Comparison of ENCODE assay signal across 9 cellular contexts in the genomic region with DNA sequence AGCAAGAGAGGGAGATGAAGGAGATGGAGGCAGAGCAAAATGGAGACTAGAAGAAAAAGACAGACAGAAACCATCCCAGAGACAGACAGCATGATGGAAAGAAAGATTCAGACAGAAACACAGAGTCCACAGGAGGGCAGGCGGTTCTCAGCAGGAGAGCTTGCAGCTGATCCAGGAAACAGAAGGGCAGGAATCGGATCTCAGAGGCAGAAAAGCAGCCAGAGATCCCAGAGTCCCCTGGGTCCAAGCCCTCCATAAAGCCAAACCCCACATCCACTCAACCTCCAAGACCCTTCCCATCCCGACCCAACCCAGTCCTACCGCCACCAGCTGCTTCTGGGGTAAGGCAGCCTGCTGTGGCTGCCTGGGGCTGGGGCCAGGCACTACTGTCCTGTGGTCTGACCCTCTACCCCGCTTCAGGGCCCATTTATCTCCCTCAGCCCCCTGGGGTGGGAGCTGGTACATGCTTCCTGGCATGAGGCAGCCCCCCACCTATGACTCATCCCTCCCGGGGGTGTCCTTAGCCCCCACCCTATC. TPM values are rescaled to one million over a fixed set of nuclear protein-coding genes. Genes with fewer than 3 reads are reported as not detected.
DNase-seq lines count a peak whose midpoint lies in the region; ATAC-seq and TF ChIP-seq lines count a peak whose summit lies in the region.
"Had no signal": no experiment of that assay in that cellular context is flagged by ENCODE, and none has a peak within 500 bp of the region (broad histone marks: within the 10 kb centered on the region; RNA-seq: fewer than 3 reads in every experiment).

A gene with protein sequence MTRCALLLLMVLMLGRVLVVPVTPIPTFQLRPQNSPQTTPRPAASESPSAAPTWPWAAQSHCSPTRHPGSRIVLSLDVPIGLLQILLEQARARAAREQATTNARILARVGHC (minus strand): TSS at position 400 of the 537 bp plus-strand sequence. CDS start 657 bp downstream, outside the sequence.

- peaks cover 18% of the 10 kb centered on the region for H3F3A ChIP-seq in neural progenitor cell (ENCODE audit: low read depth)

- no peak within 1 kb of the TSS for H3K4me3 ChIP-seq in choroid plexus epithelial cell (ENCODE audit: low read depth, low read length)
- H3K4me3 ChIP-seq in neural progenitor cell, result no peak within 1 kb of the TSS
- H3K4me3 ChIP-seq in Peyer's patch, result no peak within 1 kb of the TSS

- H3K4me1 Mint-ChIP-seq in neural progenitor cell, result peaks cover 42% of the 10 kb centered on the region

- peaks cover 9% of the 10 kb centered on the region for H3K27me3 Mint-ChIP-seq in neural progenitor cell (ENCODE audit: insufficient read depth, low read depth)
- H3K27me3 Mint-ChIP-seq: T-cell had no signal

- no peak for ATAC-seq in HG02798 (IDR thresholded peaks at IDR 0.05; ENCODE audit: poor library complexity, unreplicated experiment)

- peak within 1 kb of the TSS; percentile 2 for H3K4me3 Mint-ChIP-seq in neural progenitor cell
- H3K4me3 Mint-ChIP-seq: T-cell had no signal

- H4K20me1 ChIP-seq in neural progenitor cell (ENCODE audit: low read depth), result no peaks in the 10 kb centered on the region

- H3K9ac ChIP-seq in neural progenitor cell, result no peak within 1 kb of the TSS

- DNase-seq in Daoy (ENCODE audit: low read depth) (peak; percentile 58), NCI-H69 (lab: John Stamatoyannopoulos, UW) (peak; percentile 63), choroid plexus epithelial cell (ENCODE audit: low read depth) (peak; percentile 87), neural progenitor cell (ENCODE audit: low spot score) (no peak), Peyer's patch (no peak), CD1c-positive myeloid dendritic cell (ENCODE audit: extremely low spot score) (no peak)
- DNase-seq: activated naive CD4-positive, alpha-beta T cell had no signal

- no peaks in the 10 kb centered on the region for H3K9me3 Mint-ChIP-seq in neural progenitor cell
- H3K9me3 Mint-ChIP-seq: T-cell had no signal

- TF ChIP-seq CTCF in choroid plexus epithelial cell (conservative IDR thresholded peaks at IDR 0.05; ENCODE audit: low read depth, low read length), result peak; percentile 49
- TF ChIP-seq CTCF in neural progenitor cell (IDR thresholded peaks at IDR 0.05), result no peak
- TF ChIP-seq CTCF in Peyer's patch (IDR thresholded peaks at IDR 0.05), result no peak

- TF ChIP-seq POLR2A in Peyer's patch (IDR thresholded peaks at IDR 0.05), result no peak

- peak within 1 kb of the TSS; percentile 7 for H3K27ac ChIP-seq in neural progenitor cell
- H3K27ac ChIP-seq in Peyer's patch, result no peak within 1 kb of the TSS

- H3K36me3 ChIP-seq in neural progenitor cell (no peaks in the 10 kb centered on the region), Peyer's patch (no peaks in the 10 kb centered on the region)

- H3K27me3 ChIP-seq in neural progenitor cell (no peaks in the 10 kb centered on the region), Peyer's patch (no peaks in the 10 kb centered on the region)

- peak within 1 kb of the TSS; percentile 60 for H2AFZ ChIP-seq in neural progenitor cell (replicated peaks)

- no peaks in the 10 kb centered on the region for H3K9me3 ChIP-seq in neural progenitor cell (ENCODE audit: low read depth)
- no peaks in the 10 kb centered on the region for H3K9me3 ChIP-seq in Peyer's patch

- peak within 1 kb of the TSS; percentile 57 for H3K4me2 ChIP-seq in neural progenitor cell

- peaks cover 33% of the 10 kb centered on the region for H3K4me1 ChIP-seq in neural progenitor cell
- H3K4me1 ChIP-seq in Peyer's patch, result peaks cover 0 to 19% (median 2%) of the 10 kb centered on the region in 4 donors

- H3K36me3 Mint-ChIP-seq in neural progenitor cell, result peaks cover 4% of the 10 kb centered on the region
- H3K36me3 Mint-ChIP-seq: T-cell had no signal

- H3K27ac Mint-ChIP-seq in neural progenitor cell, result peak within 1 kb of the TSS; percentile 79

- H3K79me2 ChIP-seq in neural progenitor cell (ENCODE audit: low read depth), result no peaks in the 10 kb centered on the region

RNA-seq across cellular contexts. Expression of the gene that starts here (rescaled TPM):
- total RNA-seq in Daoy (2014; rRNA removed; shearing (Covaris generic)), result 3.0 and 6.2 TPM in 2 replicates
- total RNA-seq in neural progenitor cell (ENCODE audit: low replicate concordance), result 0.34 TPM in 1 of 2 replicates, not detected in the other
- total RNA-seq in Peyer's patch, result 1 to 10 TPM in 1 of 4 donors, not detected in 3; 1.7 TPM

Comparison
In these comparisons a context has a peak if more than half of its experiments do, and no peak if none do; other contexts are left out.
1. DNase-seq: peak in Daoy (single experiment), NCI-H69 (single experiment) and choroid plexus epithelial cell (single experiment); none in neural progenitor cell (single experiment), Peyer's patch (0 of 3) and CD1c-positive myeloid dendritic cell (single experiment).